ENCODE assay signal across 2 cellular contexts in genomic region chr1:177809844-177810243, GRCh38.
TF ChIP-seq lines count a peak whose summit lies in the region.

No MANE protein-coding gene starts in this region.

TF ChIP-seq in IMR-90, 13 proteins besides CTCF, POLR2A, EP300 and RAD21 (continued from another document):
- TF ChIP-seq MAZ (IDR thresholded peaks at IDR 0.05; ENCODE audit: borderline replicate concordance, low read depth, low read length) (no peak), CHD1 (IDR thresholded peaks at IDR 0.05; ENCODE audit: low read depth, low read length) (no peak), BHLHE40 (IDR thresholded peaks at IDR 0.05; ENCODE audit: low read depth, low read length) (no peak), MAFK (IDR thresholded peaks at IDR 0.05; ENCODE audit: low read depth, low read length) (no peak), MXI1 (IDR thresholded peaks at IDR 0.05; ENCODE audit: borderline replicate concordance, low read depth, low read length) (no peak), RCOR1 (IDR thresholded peaks at IDR 0.05; ENCODE audit: insufficient replicate concordance, low read length) (no peak), FOS (IDR thresholded peaks at IDR 0.05; ENCODE audit: low read depth, low read length) (no peak)

TF ChIP-seq in GM23338, 12 proteins besides CTCF, POLR2A, EP300 and RAD21 (continued from another document):
- TF ChIP-seq, protein P1, sequence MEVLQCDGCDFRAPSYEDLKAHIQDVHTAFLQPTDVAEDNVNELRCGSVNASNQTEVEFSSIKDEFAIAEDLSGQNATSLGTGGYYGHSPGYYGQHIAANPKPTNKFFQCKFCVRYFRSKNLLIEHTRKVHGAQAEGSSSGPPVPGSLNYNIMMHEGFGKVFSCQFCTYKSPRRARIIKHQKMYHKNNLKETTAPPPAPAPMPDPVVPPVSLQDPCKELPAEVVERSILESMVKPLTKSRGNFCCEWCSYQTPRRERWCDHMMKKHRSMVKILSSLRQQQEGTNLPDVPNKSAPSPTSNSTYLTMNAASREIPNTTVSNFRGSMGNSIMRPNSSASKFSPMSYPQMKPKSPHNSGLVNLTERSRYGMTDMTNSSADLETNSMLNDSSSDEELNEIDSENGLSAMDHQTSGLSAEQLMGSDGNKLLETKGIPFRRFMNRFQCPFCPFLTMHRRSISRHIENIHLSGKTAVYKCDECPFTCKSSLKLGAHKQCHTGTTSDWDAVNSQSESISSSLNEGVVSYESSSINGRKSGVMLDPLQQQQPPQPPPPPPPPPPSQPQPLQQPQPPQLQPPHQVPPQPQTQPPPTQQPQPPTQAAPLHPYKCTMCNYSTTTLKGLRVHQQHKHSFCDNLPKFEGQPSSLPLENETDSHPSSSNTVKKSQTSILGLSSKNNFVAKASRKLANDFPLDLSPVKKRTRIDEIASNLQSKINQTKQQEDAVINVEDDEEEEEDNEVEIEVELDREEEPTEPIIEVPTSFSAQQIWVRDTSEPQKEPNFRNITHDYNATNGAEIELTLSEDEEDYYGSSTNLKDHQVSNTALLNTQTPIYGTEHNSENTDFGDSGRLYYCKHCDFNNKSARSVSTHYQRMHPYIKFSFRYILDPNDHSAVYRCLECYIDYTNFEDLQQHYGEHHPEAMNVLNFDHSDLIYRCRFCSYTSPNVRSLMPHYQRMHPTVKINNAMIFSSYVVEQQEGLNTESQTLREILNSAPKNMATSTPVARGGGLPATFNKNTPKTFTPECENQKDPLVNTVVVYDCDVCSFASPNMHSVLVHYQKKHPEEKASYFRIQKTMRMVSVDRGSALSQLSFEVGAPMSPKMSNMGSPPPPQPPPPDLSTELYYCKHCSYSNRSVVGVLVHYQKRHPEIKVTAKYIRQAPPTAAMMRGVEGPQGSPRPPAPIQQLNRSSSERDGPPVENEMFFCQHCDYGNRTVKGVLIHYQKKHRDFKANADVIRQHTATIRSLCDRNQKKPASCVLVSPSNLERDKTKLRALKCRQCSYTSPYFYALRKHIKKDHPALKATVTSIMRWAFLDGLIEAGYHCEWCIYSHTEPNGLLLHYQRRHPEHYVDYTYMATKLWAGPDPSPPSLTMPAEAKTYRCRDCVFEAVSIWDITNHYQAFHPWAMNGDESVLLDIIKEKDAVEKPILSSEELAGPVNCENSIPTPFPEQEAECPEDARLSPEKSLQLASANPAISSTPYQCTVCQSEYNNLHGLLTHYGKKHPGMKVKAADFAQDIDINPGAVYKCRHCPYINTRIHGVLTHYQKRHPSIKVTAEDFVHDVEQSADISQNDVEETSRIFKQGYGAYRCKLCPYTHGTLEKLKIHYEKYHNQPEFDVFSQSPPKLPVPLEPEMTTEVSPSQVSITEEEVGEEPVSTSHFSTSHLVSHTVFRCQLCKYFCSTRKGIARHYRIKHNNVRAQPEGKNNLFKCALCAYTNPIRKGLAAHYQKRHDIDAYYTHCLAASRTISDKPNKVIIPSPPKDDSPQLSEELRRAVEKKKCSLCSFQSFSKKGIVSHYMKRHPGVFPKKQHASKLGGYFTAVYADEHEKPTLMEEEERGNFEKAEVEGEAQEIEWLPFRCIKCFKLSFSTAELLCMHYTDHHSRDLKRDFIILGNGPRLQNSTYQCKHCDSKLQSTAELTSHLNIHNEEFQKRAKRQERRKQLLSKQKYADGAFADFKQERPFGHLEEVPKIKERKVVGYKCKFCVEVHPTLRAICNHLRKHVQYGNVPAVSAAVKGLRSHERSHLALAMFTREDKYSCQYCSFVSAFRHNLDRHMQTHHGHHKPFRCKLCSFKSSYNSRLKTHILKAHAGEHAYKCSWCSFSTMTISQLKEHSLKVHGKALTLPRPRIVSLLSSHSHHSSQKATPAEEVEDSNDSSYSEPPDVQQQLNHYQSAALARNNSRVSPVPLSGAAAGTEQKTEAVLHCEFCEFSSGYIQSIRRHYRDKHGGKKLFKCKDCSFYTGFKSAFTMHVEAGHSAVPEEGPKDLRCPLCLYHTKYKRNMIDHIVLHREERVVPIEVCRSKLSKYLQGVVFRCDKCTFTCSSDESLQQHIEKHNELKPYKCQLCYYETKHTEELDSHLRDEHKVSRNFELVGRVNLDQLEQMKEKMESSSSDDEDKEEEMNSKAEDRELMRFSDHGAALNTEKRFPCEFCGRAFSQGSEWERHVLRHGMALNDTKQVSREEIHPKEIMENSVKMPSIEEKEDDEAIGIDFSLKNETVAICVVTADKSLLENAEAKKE (CRISPR knock-in tag; IDR thresholded peaks at IDR 0.05) = no peak
- TF ChIP-seq, protein P2, sequence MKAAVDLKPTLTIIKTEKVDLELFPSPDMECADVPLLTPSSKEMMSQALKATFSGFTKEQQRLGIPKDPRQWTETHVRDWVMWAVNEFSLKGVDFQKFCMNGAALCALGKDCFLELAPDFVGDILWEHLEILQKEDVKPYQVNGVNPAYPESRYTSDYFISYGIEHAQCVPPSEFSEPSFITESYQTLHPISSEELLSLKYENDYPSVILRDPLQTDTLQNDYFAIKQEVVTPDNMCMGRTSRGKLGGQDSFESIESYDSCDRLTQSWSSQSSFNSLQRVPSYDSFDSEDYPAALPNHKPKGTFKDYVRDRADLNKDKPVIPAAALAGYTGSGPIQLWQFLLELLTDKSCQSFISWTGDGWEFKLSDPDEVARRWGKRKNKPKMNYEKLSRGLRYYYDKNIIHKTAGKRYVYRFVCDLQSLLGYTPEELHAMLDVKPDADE (IDR thresholded peaks at IDR 0.05) = no peak
- TF ChIP-seq NANOG (IDR thresholded peaks at IDR 0.05; ENCODE audit: borderline replicate concordance) = no peak
- no peak for TF ChIP-seq EZH2 (IDR thresholded peaks at IDR 0.05; ENCODE audit: low read depth, unreplicated experiment)
- TF ChIP-seq, protein P3, sequence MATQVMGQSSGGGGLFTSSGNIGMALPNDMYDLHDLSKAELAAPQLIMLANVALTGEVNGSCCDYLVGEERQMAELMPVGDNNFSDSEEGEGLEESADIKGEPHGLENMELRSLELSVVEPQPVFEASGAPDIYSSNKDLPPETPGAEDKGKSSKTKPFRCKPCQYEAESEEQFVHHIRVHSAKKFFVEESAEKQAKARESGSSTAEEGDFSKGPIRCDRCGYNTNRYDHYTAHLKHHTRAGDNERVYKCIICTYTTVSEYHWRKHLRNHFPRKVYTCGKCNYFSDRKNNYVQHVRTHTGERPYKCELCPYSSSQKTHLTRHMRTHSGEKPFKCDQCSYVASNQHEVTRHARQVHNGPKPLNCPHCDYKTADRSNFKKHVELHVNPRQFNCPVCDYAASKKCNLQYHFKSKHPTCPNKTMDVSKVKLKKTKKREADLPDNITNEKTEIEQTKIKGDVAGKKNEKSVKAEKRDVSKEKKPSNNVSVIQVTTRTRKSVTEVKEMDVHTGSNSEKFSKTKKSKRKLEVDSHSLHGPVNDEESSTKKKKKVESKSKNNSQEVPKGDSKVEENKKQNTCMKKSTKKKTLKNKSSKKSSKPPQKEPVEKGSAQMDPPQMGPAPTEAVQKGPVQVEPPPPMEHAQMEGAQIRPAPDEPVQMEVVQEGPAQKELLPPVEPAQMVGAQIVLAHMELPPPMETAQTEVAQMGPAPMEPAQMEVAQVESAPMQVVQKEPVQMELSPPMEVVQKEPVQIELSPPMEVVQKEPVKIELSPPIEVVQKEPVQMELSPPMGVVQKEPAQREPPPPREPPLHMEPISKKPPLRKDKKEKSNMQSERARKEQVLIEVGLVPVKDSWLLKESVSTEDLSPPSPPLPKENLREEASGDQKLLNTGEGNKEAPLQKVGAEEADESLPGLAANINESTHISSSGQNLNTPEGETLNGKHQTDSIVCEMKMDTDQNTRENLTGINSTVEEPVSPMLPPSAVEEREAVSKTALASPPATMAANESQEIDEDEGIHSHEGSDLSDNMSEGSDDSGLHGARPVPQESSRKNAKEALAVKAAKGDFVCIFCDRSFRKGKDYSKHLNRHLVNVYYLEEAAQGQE (IDR thresholded peaks at IDR 0.05; ENCODE audit: unreplicated experiment) = no peak
- TF ChIP-seq ZNF114 (CRISPR knock-in tag; IDR thresholded peaks at IDR 0.05) = no peak
- no peak for TF ChIP-seq EZH2phosphoT487 (IDR thresholded peaks at IDR 0.05; ENCODE audit: unreplicated experiment)
- TF ChIP-seq STAT1 (IDR thresholded peaks at IDR 0.05; ENCODE audit: unreplicated experiment) = no peak
- no peak for TF ChIP-seq CREB1 (CRISPR knock-in tag; IDR thresholded peaks at IDR 0.05; ENCODE audit: low read depth)
